ENCODE assay signal across 1 cellular context in the genomic region with DNA sequence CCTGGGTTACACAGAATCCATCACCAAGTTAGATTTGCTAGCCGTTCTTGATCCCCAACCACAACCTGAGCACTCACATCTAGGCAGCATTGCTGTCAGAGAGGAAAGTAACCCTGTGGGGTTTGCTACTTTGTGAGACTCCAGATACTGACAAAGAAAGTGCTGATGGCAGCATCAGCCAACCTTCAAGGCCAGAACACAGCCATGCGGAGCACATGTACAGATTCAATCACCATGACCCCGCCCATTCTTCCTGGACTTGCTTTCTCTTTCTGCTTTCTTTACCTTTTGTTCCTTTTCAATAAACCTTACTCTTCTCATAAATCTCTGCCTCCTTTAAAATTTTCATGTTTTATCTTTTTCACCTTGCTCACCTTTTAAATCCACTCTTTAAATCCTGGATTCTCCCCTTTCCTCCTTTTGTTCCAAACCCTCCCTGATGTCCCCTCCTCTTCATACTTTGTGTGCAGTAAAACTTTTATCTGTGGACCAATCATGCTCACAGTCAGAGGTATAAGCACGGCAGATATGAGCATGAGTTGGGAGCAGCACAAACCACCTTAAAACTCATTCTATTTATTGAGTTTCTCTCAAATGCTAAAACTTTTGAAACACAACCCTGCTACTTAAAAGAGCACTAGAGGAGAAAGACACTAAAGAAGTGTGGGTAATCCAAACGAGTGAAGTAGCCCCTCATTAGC.
TF ChIP-seq lines count a peak whose summit lies in the region.

No MANE protein-coding gene starts in this region.

TF ChIP-seq in IMR-90, 13 proteins besides CTCF, POLR2A, EP300 and RAD21 (continued from another document):
- TF ChIP-seq, protein P1, sequence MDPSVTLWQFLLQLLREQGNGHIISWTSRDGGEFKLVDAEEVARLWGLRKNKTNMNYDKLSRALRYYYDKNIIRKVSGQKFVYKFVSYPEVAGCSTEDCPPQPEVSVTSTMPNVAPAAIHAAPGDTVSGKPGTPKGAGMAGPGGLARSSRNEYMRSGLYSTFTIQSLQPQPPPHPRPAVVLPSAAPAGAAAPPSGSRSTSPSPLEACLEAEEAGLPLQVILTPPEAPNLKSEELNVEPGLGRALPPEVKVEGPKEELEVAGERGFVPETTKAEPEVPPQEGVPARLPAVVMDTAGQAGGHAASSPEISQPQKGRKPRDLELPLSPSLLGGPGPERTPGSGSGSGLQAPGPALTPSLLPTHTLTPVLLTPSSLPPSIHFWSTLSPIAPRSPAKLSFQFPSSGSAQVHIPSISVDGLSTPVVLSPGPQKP (IDR thresholded peaks at IDR 0.05; ENCODE audit: borderline replicate concordance, low read depth, low read length), result no peak
- TF ChIP-seq BHLHE40 (IDR thresholded peaks at IDR 0.05; ENCODE audit: low read depth, low read length) (no peak), RFX5 (IDR thresholded peaks at IDR 0.05; ENCODE audit: low read depth, low read length) (no peak), RCOR1 (IDR thresholded peaks at IDR 0.05; ENCODE audit: insufficient replicate concordance, low read length) (no peak), FOS (IDR thresholded peaks at IDR 0.05; ENCODE audit: low read depth, low read length) (no peak), MAFK (IDR thresholded peaks at IDR 0.05; ENCODE audit: low read depth, low read length) (no peak), MXI1 (IDR thresholded peaks at IDR 0.05; ENCODE audit: borderline replicate concordance, low read depth, low read length) (no peak), CHD1 (IDR thresholded peaks at IDR 0.05; ENCODE audit: low read depth, low read length) (no peak), MAZ (IDR thresholded peaks at IDR 0.05; ENCODE audit: borderline replicate concordance, low read depth, low read length) (no peak)
- TF ChIP-seq, protein P2, sequence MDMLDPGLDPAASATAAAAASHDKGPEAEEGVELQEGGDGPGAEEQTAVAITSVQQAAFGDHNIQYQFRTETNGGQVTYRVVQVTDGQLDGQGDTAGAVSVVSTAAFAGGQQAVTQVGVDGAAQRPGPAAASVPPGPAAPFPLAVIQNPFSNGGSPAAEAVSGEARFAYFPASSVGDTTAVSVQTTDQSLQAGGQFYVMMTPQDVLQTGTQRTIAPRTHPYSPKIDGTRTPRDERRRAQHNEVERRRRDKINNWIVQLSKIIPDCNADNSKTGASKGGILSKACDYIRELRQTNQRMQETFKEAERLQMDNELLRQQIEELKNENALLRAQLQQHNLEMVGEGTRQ (IDR thresholded peaks at IDR 0.05; ENCODE audit: low read depth, low read length), result no peak
